In genomic region chr3:121735047-121735696, GRCh38 we compare ENCODE assay signal across 11 cellular contexts. TPM values are rescaled to one million over a fixed set of nuclear protein-coding genes. Genes with fewer than 3 reads are reported as not detected.
DNase-seq lines count a peak whose midpoint lies in the region; ATAC-seq lines count a peak whose summit lies in the region.
"Had no signal": no experiment of that assay in that cellular context is flagged by ENCODE, and none has a peak within 500 bp of the region (broad histone marks: within the 10 kb centered on the region; RNA-seq: fewer than 3 reads in every experiment).

No MANE protein-coding gene starts in this region.

- H3K4me1 Mint-ChIP-seq in stimulated activated memory B cell treated with anti-CD40 and anti-IgM and Interleukin-4, amounts not matched to agents 10 μg/mL and 1 μg/mL and 100 μg/mL, for 72 hours: peaks cover 60% of the 10 kb centered on the region

- peak; percentile 93 to 99 for ATAC-seq in activated naive CD4-positive, alpha-beta T cell treated with anti-CD3 and anti-CD28 coated beads, Interleukin-2, amount 50 U/mL, for 72 hours
- ATAC-seq in GM21786 (IDR thresholded peaks at IDR 0.05; ENCODE audit: unreplicated experiment) (peak; percentile 95), HG03378 (IDR thresholded peaks at IDR 0.05; ENCODE audit: unreplicated experiment) (peak; percentile 97), HG02970 (IDR thresholded peaks at IDR 0.05; ENCODE audit: low FRiP score, unreplicated experiment) (no peak)
- peak; percentile 78 for ATAC-seq in stimulated activated memory B cell treated with anti-CD40 and anti-IgM and Interleukin-4, amounts not matched to agents 10 μg/mL and 1 μg/mL and 100 μg/mL, for 72 hours

- no peaks in the 10 kb centered on the region for H3K9me3 Mint-ChIP-seq in activated naive CD4-positive, alpha-beta T cell treated with anti-CD3 and anti-CD28 coated beads, Interleukin-2, amount 50 U/mL, for 72 hours
- H3K9me3 Mint-ChIP-seq in stimulated activated memory B cell treated with anti-CD40 and anti-IgM and Interleukin-4, amounts not matched to agents 10 μg/mL and 1 μg/mL and 100 μg/mL, for 72 hours: no peaks in the 10 kb centered on the region

- peaks cover 6 to 7% of the 10 kb centered on the region in 2 donors for H3K36me3 Mint-ChIP-seq in activated naive CD4-positive, alpha-beta T cell treated with anti-CD3 and anti-CD28 coated beads, Interleukin-2, amount 50 U/mL, for 72 hours
- peaks cover 28% of the 10 kb centered on the region for H3K36me3 Mint-ChIP-seq in stimulated activated memory B cell treated with anti-CD40 and anti-IgM and Interleukin-4, amounts not matched to agents 10 μg/mL and 1 μg/mL and 100 μg/mL, for 72 hours

- DNase-seq in activated naive CD4-positive, alpha-beta T cell treated with anti-CD3 and anti-CD28 coated beads, Interleukin-2, amount 50 U/mL, for 72 hours (ENCODE audit: low spot score in 2 of 2): no peak
- no peak for DNase-seq in activated naive CD4-positive, alpha-beta T cell (lab: John Stamatoyannopoulos, UW)
- no peak for DNase-seq in NCI-H2227 treated with DMSO at 0.1 percent for 48 hours (lab: John Stamatoyannopoulos, UW)
- no peak for DNase-seq in GM19238 (ENCODE audit: insufficient read length, low spot score)
- DNase-seq: MM.1S; stimulated activated CD4-positive, alpha-beta T cell treated with anti-CD3 and anti-CD28 coated beads, Interleukin-2, amount 100 ng/mL, for 48 hours had no signal

- H3K4me3 Mint-ChIP-seq in stimulated activated memory B cell treated with anti-CD40 and anti-IgM and Interleukin-4, amounts not matched to agents 10 μg/mL and 1 μg/mL and 100 μg/mL, for 72 hours: no peak overlapping the region
- H3K4me3 Mint-ChIP-seq: B cell had no signal

- H3K27me3 Mint-ChIP-seq in stimulated activated memory B cell treated with anti-CD40 and anti-IgM and Interleukin-4, amounts not matched to agents 10 μg/mL and 1 μg/mL and 100 μg/mL, for 72 hours: no peaks in the 10 kb centered on the region
- H3K27me3 Mint-ChIP-seq: B cell had no signal

- H3K27ac Mint-ChIP-seq in activated naive CD4-positive, alpha-beta T cell treated with anti-CD3 and anti-CD28 coated beads, Interleukin-2, amount 50 U/mL, for 72 hours: peak overlapping the region in 1 of 2 donors; percentile 62
- no peak overlapping the region for H3K27ac Mint-ChIP-seq in stimulated activated memory B cell treated with anti-CD40 and anti-IgM and Interleukin-4, amounts not matched to agents 10 μg/mL and 1 μg/mL and 100 μg/mL, for 72 hours
- H3K27ac Mint-ChIP-seq: B cell had no signal

RNA-seq across cellular contexts. Expression of gene GOLGB1, which starts 14.4 kb away (rescaled TPM):
- 10 to 100 TPM; 30.1 to 31.8 TPM for total RNA-seq in activated naive CD4-positive, alpha-beta T cell treated with anti-CD3 and anti-CD28 coated beads, Interleukin-2, amount 50 U/mL, for 72 hours
